Comparison of ENCODE assay signal across 8 cellular contexts in genomic region chr19:15702590-15702930, GRCh38. TPM values are rescaled to one million over a fixed set of nuclear protein-coding genes. Genes with fewer than 3 reads are reported as not detected.
DNase-seq lines count a peak whose midpoint lies in the region; ATAC-seq and TF ChIP-seq lines count a peak whose summit lies in the region.

No MANE protein-coding gene starts in this region.

- no peak overlapping the region for H3K4me3 ChIP-seq in OCI-LY7 (ENCODE audit: low read depth, low read length, poor library complexity, severe bottlenecking)
- H3K4me3 ChIP-seq in esophagus (ENCODE audit: low read depth in 1 of 2, low read length in 2 of 2), result no peak overlapping the region
- H3K4me3 ChIP-seq in trophoblast cell (ENCODE audit: low read depth, low read length), result no peak overlapping the region

- intact Hi-C loops in OCI-LY7 (cut with micrococcal nuclease; ENCODE audit: unreplicated experiment), result no loop called here

- H4K91ac ChIP-seq in trophoblast cell (ENCODE audit: low read depth, low read length), result no peak overlapping the region

- CTCF ChIA-PET in HEK293T (lab: Yijun Ruan, JAX), result no interaction called here
- CTCF ChIA-PET in OCI-LY7 (lab: Charles Lee; ENCODE audit: unreplicated experiment), result no interaction called here

- H3K4me1 ChIP-seq in OCI-LY7 (ENCODE audit: insufficient read depth, low read length, poor library complexity, severe bottlenecking), result no peaks in the 10 kb centered on the region
- peaks cover 9 to 10% of the 10 kb centered on the region in 2 donors for H3K4me1 ChIP-seq in esophagus (ENCODE audit: control insufficient read depth in 2 of 2, insufficient read depth in 2 of 2, low read length in 1 of 2)
- H3K4me1 ChIP-seq in trophoblast cell (ENCODE audit: control insufficient read depth in 1 of 2, insufficient read depth in 2 of 2, low read length in 2 of 2), result no peaks in the 10 kb centered on the region

- no peak overlapping the region for H2BK120ac ChIP-seq in trophoblast cell (ENCODE audit: insufficient read depth, low read length, poor library complexity)

- H3K9me2 ChIP-seq in OCI-LY7 (ENCODE audit: insufficient read depth, low read length), result no peaks in the 10 kb centered on the region

- H3K9me3 ChIP-seq in OCI-LY7 (ENCODE audit: low read length), result no peaks in the 10 kb centered on the region
- no peaks in the 10 kb centered on the region for H3K9me3 ChIP-seq in esophagus (ENCODE audit: control insufficient read depth in 2 of 2, insufficient read depth in 1 of 2, low read depth in 1 of 2, low read length in 1 of 2)
- peaks cover 21% of the 10 kb centered on the region for H3K9me3 ChIP-seq in trophoblast cell (ENCODE audit: insufficient read depth, low read depth, low read length)

- no peak overlapping the region for H3K9ac ChIP-seq in trophoblast cell (ENCODE audit: low read length)

- ATAC-seq in GM18861 (IDR thresholded peaks at IDR 0.05; ENCODE audit: unreplicated experiment), result no peak
- ATAC-seq in GM19328 (IDR thresholded peaks at IDR 0.05; ENCODE audit: unreplicated experiment), result no peak

- H3K36me3 ChIP-seq in OCI-LY7 (ENCODE audit: insufficient read depth, low read length) (no peaks in the 10 kb centered on the region), esophagus (ENCODE audit: control insufficient read depth in 2 of 2, insufficient read depth in 2 of 2, low read length in 1 of 2) (no peaks in the 10 kb centered on the region), trophoblast cell (ENCODE audit: control insufficient read depth in 1 of 2, insufficient read depth in 2 of 2, low read length in 2 of 2) (no peaks in the 10 kb centered on the region)

- no peaks in the 10 kb centered on the region for H4K20me1 ChIP-seq in OCI-LY7 (ENCODE audit: insufficient read depth, low read length)

- H2BK12ac ChIP-seq in trophoblast cell (ENCODE audit: low read length), result no peak overlapping the region

- WGBS in esophagus, 2 donors, result 3 to 6% methylated on average over 6 of the region's 6 CpGs
- no CpG with 5 or more reads among the region's 6 CpGs for WGBS in trophoblast cell (ENCODE audit: extremely low coverage, insufficient coverage, insufficient read length)

- H3K79me2 ChIP-seq in OCI-LY7 (ENCODE audit: insufficient read depth, low read depth, low read length), result no peaks in the 10 kb centered on the region
- H3K79me2 ChIP-seq in trophoblast cell (ENCODE audit: control insufficient read depth, insufficient read depth, low read length, poor library complexity), result no peaks in the 10 kb centered on the region

- H3K4me2 ChIP-seq in OCI-LY7 (ENCODE audit: low read length) (no peak overlapping the region), trophoblast cell (ENCODE audit: low read length) (no peak overlapping the region)

- DNase-seq in Ammon's horn (ENCODE audit: low spot score), result peak; percentile 25
- peak; percentile 56 for DNase-seq in HEK293T (ENCODE audit: extremely low spot score)
- peak; percentile 45 for DNase-seq in OCI-LY7 (ENCODE audit: low spot score)
- DNase-seq in trophoblast cell, result peak; percentile 36 to 47
- DNase-seq in NCI-H187 (lab: John Stamatoyannopoulos, UW), result no peak

- BruUV-seq in OCI-LY7 (replicated peaks; lab: Mats Ljungman, UMichigan), result no TSS peak

- H2BK5ac ChIP-seq in trophoblast cell (ENCODE audit: low read depth, low read length, poor library complexity), result no peak overlapping the region

- POLR2A ChIA-PET in HEK293T (lab: Yijun Ruan, JAX), result interaction anchor here (0.6 to 1.2 kb wide), 2 partner anchors 134 to 1059 kb away, joined by 3 read pairs; no protein-coding TSS in a partner anchor
- POLR2A ChIA-PET in OCI-LY7 (lab: Charles Lee), result no interaction called here

- no peak overlapping the region for H2AFZ ChIP-seq in OCI-LY7 (ENCODE audit: low read length)
- H2AFZ ChIP-seq in trophoblast cell (ENCODE audit: insufficient read depth, low read length, poor library complexity), result no peak overlapping the region

- no peak overlapping the region for H4K8ac ChIP-seq in trophoblast cell (ENCODE audit: low read depth, low read length)

- no peak overlapping the region for H3K14ac ChIP-seq in trophoblast cell (ENCODE audit: low read length)

- H3K27ac ChIP-seq in OCI-LY7 (ENCODE audit: low read depth, low read length, poor library complexity, severe bottlenecking) (no peak overlapping the region), esophagus (ENCODE audit: low read depth in 2 of 2, low read length in 1 of 2) (peak overlapping the region; percentile 91 to 92), trophoblast cell (ENCODE audit: low read depth, low read length) (no peak overlapping the region)

- no peak overlapping the region for H3K23ac ChIP-seq in trophoblast cell (ENCODE audit: low read length)

- H4K12ac ChIP-seq in trophoblast cell (ENCODE audit: low read depth, low read length), result no peak overlapping the region

- no peaks in the 10 kb centered on the region for H3K79me1 ChIP-seq in trophoblast cell (ENCODE audit: low read length)

- peak; percentile 64 for TF ChIP-seq CTCF in OCI-LY7 (conservative IDR thresholded peaks at IDR 0.05; ENCODE audit: low read length)

- no peak overlapping the region for H2AK5ac ChIP-seq in trophoblast cell (ENCODE audit: low read length)

- no peak overlapping the region for H3K4ac ChIP-seq in trophoblast cell (ENCODE audit: low read depth, low read length)

- H3K18ac ChIP-seq in trophoblast cell (ENCODE audit: low read length), result no peak overlapping the region

- H3K27me3 ChIP-seq in esophagus (ENCODE audit: control insufficient read depth in 1 of 2, insufficient read depth in 2 of 2, low read length in 2 of 2) (no peaks in the 10 kb centered on the region), trophoblast cell (ENCODE audit: insufficient read depth, low read length) (no peaks in the 10 kb centered on the region)

TF ChIP-seq in HEK293T, 16 proteins besides CTCF, POLR2A, EP300 and RAD21:
- no peak for TF ChIP-seq CTBP1 (IDR thresholded peaks at IDR 0.05; ENCODE audit: borderline replicate concordance)
- TF ChIP-seq FOXA1 (IDR thresholded peaks at IDR 0.05), result no peak
- TF ChIP-seq ZNF384 (IDR thresholded peaks at IDR 0.05), result no peak
- no peak for TF ChIP-seq ELF4 (IDR thresholded peaks at IDR 0.05)
TF ChIP-seq in HEK293T: peak in this region for 0.

RNA-seq across cellular contexts. Expression of gene OR10H2, which starts 25.3 kb away (rescaled TPM):
- not detected in 2 replicates for total RNA-seq in OCI-LY7 (2014; rRNA removed; shearing (Covaris generic))
- not detected in 2 replicates for total RNA-seq in OCI-LY7 (2022)
- polyA plus RNA-seq in esophagus, result not detected
- polyA plus RNA-seq in trophoblast cell (2013), result not detected in 2 replicates

RNA-seq across cellular contexts. Expression of gene CYP4F12, which starts 29.7 kb away (rescaled TPM):
- total RNA-seq in OCI-LY7 (2014; rRNA removed; shearing (Covaris generic)), result 0.09 TPM in 1 of 2 replicates, not detected in the other
- not detected in 2 replicates for total RNA-seq in OCI-LY7 (2022)
- polyA plus RNA-seq in esophagus, result 10 to 100 TPM; 31.6 to 50.0 TPM
- polyA plus RNA-seq in trophoblast cell (2013), result not detected in 2 replicates

RNA-seq across cellular contexts. Expression of gene OR10H3, which starts 35.2 kb away (rescaled TPM):
- not detected in 2 replicates for total RNA-seq in OCI-LY7 (2014; rRNA removed; shearing (Covaris generic))
- not detected in 2 replicates for total RNA-seq in OCI-LY7 (2022)
- polyA plus RNA-seq in esophagus, result not detected
- polyA plus RNA-seq in trophoblast cell (2013), result not detected in 2 replicates

Comparison
In these comparisons a context has a peak if more than half of its experiments do, and no peak if none do; other contexts are left out.
1. DNase-seq: peak in Ammon's horn (single experiment), HEK293T (single experiment), OCI-LY7 (single experiment) and trophoblast cell (2 of 2); none in NCI-H187 (0 of 2).
2. H3K27ac ChIP-seq: peak in esophagus (2 of 2); none in OCI-LY7 (single experiment) and trophoblast cell (single experiment).